In genomic region chr14:91996951-91997371, GRCh38 we compare ENCODE assay signal across 8 cellular contexts. TPM values are rescaled to one million over a fixed set of nuclear protein-coding genes. Genes with fewer than 3 reads are reported as not detected.
DNase-seq lines count a peak whose midpoint lies in the region; ATAC-seq, FAIRE-seq and TF ChIP-seq lines count a peak whose summit lies in the region.

No MANE protein-coding gene starts in this region.

- no peaks in the 10 kb centered on the region for H3K9me3 Mint-ChIP-seq in Calu3 (ENCODE audit: low read depth, unreplicated experiment)
- H3K9me3 Mint-ChIP-seq in activated naive CD4-positive, alpha-beta T cell treated with anti-CD3 and anti-CD28 coated beads, Interleukin-2, amount 10 ng/mL, durations not matched to agents 7 days and 5 days: no peaks in the 10 kb centered on the region

- no peak for FAIRE-seq in GM12892 (lab: Jason Lieb, UNC)

- H3K27ac ChIP-seq in HCT116 (ENCODE audit: low read depth, low read length) (no peak overlapping the region), lung (ENCODE audit: low read depth in 1 of 2, low read length in 1 of 2) (no peak overlapping the region)

- RAD21 ChIA-PET in HCT116 (lab: Charles Lee; ENCODE audit: low non-redundant PET in 1 of 2, low total read pairs in 2 of 2, uncharacterized antibody in 2 of 2, unreplicated experiment in 2 of 2): interaction anchor here (0.5 to 0.7 kb wide), 2 partner anchors 23 to 495 kb away, joined by 3 to 4 read pairs; no protein-coding TSS in a partner anchor

- no peaks in the 10 kb centered on the region for H3K9me2 ChIP-seq in HCT116 (ENCODE audit: insufficient read depth)

- peaks cover 13% of the 10 kb centered on the region for H3K4me1 Mint-ChIP-seq in Calu3 (ENCODE audit: low read depth, unreplicated experiment)
- H3K4me1 Mint-ChIP-seq in activated naive CD4-positive, alpha-beta T cell treated with anti-CD3 and anti-CD28 coated beads, Interleukin-2, amount 10 ng/mL, durations not matched to agents 7 days and 5 days: peaks cover 36% of the 10 kb centered on the region

- H4K20me1 ChIP-seq in HCT116 (ENCODE audit: insufficient read depth): no peaks in the 10 kb centered on the region

- POLR2A ChIA-PET in HCT116 (lab: Charles Lee): interaction anchor here (1.2 kb wide), 1 partner anchor 85 kb away, joined by 3 read pairs; no protein-coding TSS in a partner anchor

- no peak for TF ChIP-seq CTCF in Calu3 (IDR thresholded peaks at IDR 0.05; ENCODE audit: unreplicated experiment)
- TF ChIP-seq CTCF in HCT116 (IDR thresholded peaks at IDR 0.05 in 2 of 3, conservative IDR thresholded peaks at IDR 0.05 in 1 of 3; ENCODE audit: borderline replicate concordance in 1 of 3, insufficient read depth in 1 of 3, low read depth in 2 of 3, low read length in 2 of 3): peak; percentile 36 to 72 (median 67); a peak in 5 of 6 replicates
- peak; percentile 30 for TF ChIP-seq CTCF in lung (IDR thresholded peaks at IDR 0.05; ENCODE audit: control extremely low read depth, extremely low read depth)

- H3K9me3 ChIP-seq in HCT116 (ENCODE audit: control insufficient read depth in 1 of 2, insufficient read depth in 1 of 2, low read depth in 1 of 2, low read length in 2 of 2) (no peaks in the 10 kb centered on the region), lung (ENCODE audit: control insufficient read depth in 2 of 2, insufficient read depth in 1 of 2, low read length in 1 of 2) (no peaks in the 10 kb centered on the region)

- H3K4me1 ChIP-seq in HCT116 (ENCODE audit: control insufficient read depth in 1 of 2, insufficient read depth in 2 of 2, low read length in 2 of 2): no peaks in the 10 kb centered on the region
- H3K4me1 ChIP-seq in lung (ENCODE audit: control insufficient read depth in 2 of 2, insufficient read depth in 2 of 2, low read length in 2 of 2): no peaks in the 10 kb centered on the region

- BruUV-seq in Calu3 (replicated peaks; lab: Mats Ljungman, UMichigan): no TSS peak
- no TSS peak for BruUV-seq in HCT116 (replicated peaks; lab: Mats Ljungman, UMichigan)

- ATAC-seq in HCT116 (peak; percentile 77), lung (ENCODE audit: insufficient read depth, low FRiP score) (peak; percentile 82)

- CTCF ChIA-PET in Calu3 (lab: Charles Lee) (interaction anchor here (0.5 to 1.7 kb wide), 23 partner anchors 9 to 678 kb away, joined by 3 to 18 read pairs (median 4); partner anchors contain the start of genes ATXN3, CPSF2 and NDUFB1), HCT116 (lab: Charles Lee) (interaction anchor here (0.7 to 2.1 kb wide), 23 partner anchors 9 to 694 kb away, joined by 3 to 18 read pairs (median 4); partner anchors contain the start of gene TRIP11)
- CTCF ChIA-PET in activated naive CD4-positive, alpha-beta T cell treated with anti-CD3 and anti-CD28 coated beads, Interleukin-2, amount 10 ng/mL, durations not matched to agents 7 days and 5 days (lab: Charles Lee): interaction anchor here (0.7 to 2.1 kb wide), 27 partner anchors 9 to 373 kb away, joined by 3 to 18 read pairs (median 4); partner anchors contain the start of genes ATXN3 and TC2N

- H3K36me3 Mint-ChIP-seq in Calu3 (ENCODE audit: insufficient read depth, unreplicated experiment): peaks cover 38% of the 10 kb centered on the region
- H3K36me3 Mint-ChIP-seq in activated naive CD4-positive, alpha-beta T cell treated with anti-CD3 and anti-CD28 coated beads, Interleukin-2, amount 10 ng/mL, durations not matched to agents 7 days and 5 days: peaks cover 41% of the 10 kb centered on the region

- no peak overlapping the region for H3K9ac ChIP-seq in HCT116 (ENCODE audit: low read length)

- H3K27me3 ChIP-seq in HCT116 (ENCODE audit: insufficient read depth, low read length) (no peaks in the 10 kb centered on the region), lung (ENCODE audit: control insufficient read depth, insufficient read depth) (no peaks in the 10 kb centered on the region)

- no peak overlapping the region for H3K4me2 ChIP-seq in HCT116 (ENCODE audit: low read length)

- H3K27ac Mint-ChIP-seq in Calu3 (ENCODE audit: unreplicated experiment): peak overlapping the region; percentile 78
- H3K27ac Mint-ChIP-seq in activated naive CD4-positive, alpha-beta T cell treated with anti-CD3 and anti-CD28 coated beads, Interleukin-2, amount 10 ng/mL, durations not matched to agents 7 days and 5 days: no peak overlapping the region

- no peak overlapping the region for H2AFZ ChIP-seq in HCT116 (ENCODE audit: low read depth, low read length, poor library complexity, severe bottlenecking)

- WGBS in lung, 2 donors: 26 to 42% methylated on average over 2 of the region's 2 CpGs

- H3K4me3 ChIP-seq in HCT116 (replicated peaks in 1 of 2; ENCODE audit: low read depth in 1 of 2, low read length in 2 of 2) (no peak overlapping the region), lung (no peak overlapping the region)

- no peak for TF ChIP-seq POLR2A in HCT116 (IDR thresholded peaks at IDR 0.05; ENCODE audit: borderline replicate concordance, extremely low read depth, insufficient read depth, insufficient read length)
- TF ChIP-seq POLR2A in GM12892 (IDR thresholded peaks at IDR 0.05; ENCODE audit: low read depth, low read length): no peak

- DNase-seq in Calu3 (peak; percentile 36), HCT116 (ENCODE audit: low read depth, low spot score) (peak; percentile 44), NOMO-1 treated with DMSO at 0.1 percent for 48 hours (lab: John Stamatoyannopoulos, UW; ENCODE audit: unreplicated experiment) (peak; percentile 30), dedifferentiated amniotic fluid mesenchymal stem cell (ENCODE audit: extremely low spot score) (peak; percentile 61), lung (ENCODE audit: low spot score) (no peak), GM12892 (ENCODE audit: insufficient read length) (no peak), GDM1 (lab: John Stamatoyannopoulos, UW) (no peak)
- DNase-seq in activated naive CD4-positive, alpha-beta T cell treated with anti-CD3 and anti-CD28 coated beads, Interleukin-2, amount 10 ng/mL, durations not matched to agents 7 days and 5 days: no peak

- H3K36me3 ChIP-seq in HCT116 (ENCODE audit: control insufficient read depth in 1 of 2, insufficient read depth in 2 of 2, low read length in 2 of 2) (peaks cover 9 to 10% of the 10 kb centered on the region in 2 experiments; a peak in 3 of 4 replicates), lung (ENCODE audit: control insufficient read depth in 2 of 2, insufficient read depth in 2 of 2, low read length in 2 of 2) (peaks cover 3 to 6% of the 10 kb centered on the region in 2 donors)

- peak; percentile 49; the same call in 1 of the 2 replicates for TF ChIP-seq RAD21 in HCT116 (IDR thresholded peaks at IDR 0.05; ENCODE audit: low read depth)

- peak overlapping the region; percentile 4 for H3K4me3 Mint-ChIP-seq in Calu3 (ENCODE audit: low read depth, unreplicated experiment)
- no peak overlapping the region for H3K4me3 Mint-ChIP-seq in activated naive CD4-positive, alpha-beta T cell treated with anti-CD3 and anti-CD28 coated beads, Interleukin-2, amount 10 ng/mL, durations not matched to agents 7 days and 5 days

- no peaks in the 10 kb centered on the region for H3K79me2 ChIP-seq in HCT116 (ENCODE audit: insufficient read depth, low read length)

- intact Hi-C loops in Calu3 (cut with micrococcal nuclease; ENCODE audit: unreplicated experiment): loop anchor here (5.0 kb wide), 1 partner anchor 345 kb away; no protein-coding TSS in a partner anchor
- intact Hi-C loops in HCT116 (cut with micrococcal nuclease): loop anchor here (5.0 kb wide), 1 partner anchor 345 kb away; no protein-coding TSS in a partner anchor

- no peaks in the 10 kb centered on the region for H3K27me3 Mint-ChIP-seq in Calu3 (ENCODE audit: unreplicated experiment)
- H3K27me3 Mint-ChIP-seq in activated naive CD4-positive, alpha-beta T cell treated with anti-CD3 and anti-CD28 coated beads, Interleukin-2, amount 10 ng/mL, durations not matched to agents 7 days and 5 days: no peaks in the 10 kb centered on the region

TF ChIP-seq in HCT116, 20 proteins besides CTCF, POLR2A, EP300 and RAD21:
- TF ChIP-seq YY1 (IDR thresholded peaks at IDR 0.05; ENCODE audit: extremely low read depth, insufficient replicate concordance, low read depth, low read length): no peak
- TF ChIP-seq SP1 (IDR thresholded peaks at IDR 0.05; ENCODE audit: low read depth): no peak
- no peak for TF ChIP-seq POLR2AphosphoS5 (IDR thresholded peaks at IDR 0.05; ENCODE audit: low read depth, low read length)

RNA-seq across cellular contexts. Expression of gene TRIP11, which starts 42.9 kb away (rescaled TPM):
- 50.2 and 53.8 TPM in 2 replicates for total RNA-seq in Calu3 (2022)
- 37.4 TPM for total RNA-seq in HCT116 (2021; ENCODE audit: unreplicated experiment)
- polyA plus RNA-seq in HCT116 (2012): 6.1 and 6.2 TPM in 2 replicates
- 10 to 100 TPM; 47.9 to 56.4 TPM for total RNA-seq in lung
- 1 to 10 TPM; 4.0 to 6.6 TPM for polyA plus RNA-seq in lung
- polyA plus RNA-seq in GM12892 (2012; ENCODE audit: missing spikeins): 16.4 TPM

RNA-seq across cellular contexts. Expression of gene FBLN5, which starts 49.5 kb away (rescaled TPM):
- total RNA-seq in Calu3 (2022): 0.39 and 0.90 TPM in 2 replicates
- 3.3 TPM for total RNA-seq in HCT116 (2021; ENCODE audit: unreplicated experiment)
- 1.9 and 2.6 TPM in 2 replicates for polyA plus RNA-seq in HCT116 (2012)
- total RNA-seq in lung: 10 to 100 TPM; 79.4 to 83.0 TPM
- polyA plus RNA-seq in lung: 10 to 100 TPM; 43.1 to 64.7 TPM
- polyA plus RNA-seq in GM12892 (2012; ENCODE audit: missing spikeins): 0.11 TPM

Comparison
In these comparisons a context has a peak if more than half of its experiments do, and no peak if none do; other contexts are left out.
1. DNase-seq: peak in Calu3 (single experiment), HCT116 (single experiment), NOMO-1 treated with DMSO at 0.1 percent for 48 hours (single experiment) and dedifferentiated amniotic fluid mesenchymal stem cell (single experiment); none in lung (single experiment), GM12892 (single experiment), activated naive CD4-positive, alpha-beta T cell treated with anti-CD3 and anti-CD28 coated beads, Interleukin-2, amount 10 ng/mL, durations not matched to agents 7 days and 5 days (single experiment) and GDM1 (single experiment).
2. RNA of gene FBLN5, which starts 49.5 kb away (total RNA-seq): 79.4 to 83.0 TPM in lung; 3.3 TPM in HCT116 (single experiment) and 0.39 to 0.90 TPM in Calu3; every median in the first group is over 10 times any median in the second.